Comparison of ENCODE assay signal across 21 cellular contexts in the genomic region with DNA sequence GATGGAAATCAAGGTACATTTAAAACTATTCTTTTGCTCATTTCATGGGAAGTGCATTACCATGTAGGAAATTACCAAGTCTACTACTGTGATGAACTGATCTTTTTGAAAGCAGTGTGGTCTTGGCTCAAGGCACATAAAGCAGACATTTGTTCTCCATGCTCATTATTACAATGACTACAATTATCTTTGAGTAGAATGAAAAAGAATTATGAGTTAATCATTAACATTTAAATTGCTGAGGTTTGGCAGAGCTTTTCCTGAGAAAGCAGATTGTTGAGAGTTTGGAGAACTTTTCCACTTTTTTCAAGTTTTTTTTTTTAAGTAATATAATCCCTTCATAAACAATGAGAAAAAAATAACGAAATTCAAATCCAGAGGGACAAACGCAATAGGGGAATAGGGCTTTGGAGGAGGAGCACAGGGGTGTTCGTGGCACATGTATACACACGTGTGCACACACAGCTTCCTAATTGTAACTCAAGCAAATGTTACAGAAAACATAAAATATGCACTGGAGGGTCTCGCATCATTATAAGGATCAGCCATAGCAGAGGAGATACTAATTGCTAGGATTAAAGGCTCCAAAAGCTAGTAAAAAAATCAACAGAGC. TPM values are rescaled to one million over a fixed set of nuclear protein-coding genes. Genes with fewer than 3 reads are reported as not detected.
DNase-seq lines count a peak whose midpoint lies in the region; ATAC-seq, FAIRE-seq and TF ChIP-seq lines count a peak whose summit lies in the region.
"Had no signal": no experiment of that assay in that cellular context is flagged by ENCODE, and none has a peak within 500 bp of the region (broad histone marks: within the 10 kb centered on the region; RNA-seq: fewer than 3 reads in every experiment).

No MANE protein-coding gene starts in this region.

- no peak overlapping the region for H3K9ac ChIP-seq in endodermal cell (ENCODE audit: extremely low read depth, low read length, poor library complexity, severe bottlenecking)

- H3K9me3 ChIP-seq in uterus, result no peaks in the 10 kb centered on the region
- no peaks in the 10 kb centered on the region for H3K9me3 ChIP-seq in upper lobe of left lung
- H3K9me3 ChIP-seq in endodermal cell (ENCODE audit: control insufficient read depth, low read length), result no peaks in the 10 kb centered on the region
- H3K9me3 ChIP-seq: BE2C, Peyer's patch had no signal

- DNase-seq in NCI-H1105 treated with DMSO at 0.1 percent for 48 hours (lab: John Stamatoyannopoulos, UW) (peak; percentile 15), NCI-H1105 (lab: John Stamatoyannopoulos, UW) (no peak), kidney tubule cell (ENCODE audit: low spot score) (peak; percentile 21), uterus (no peak), upper lobe of left lung (no peak), endodermal cell (no peak)
- DNase-seq: BE2C; CD4-positive, alpha-beta memory T cell; DMS79; H7; KG1; NCI-H1092; NCI-H1694 treated with DMSO at 0.1 percent for 48 hours; NCI-H2107; NCI-H2227 treated with DMSO at 0.1 percent for 48 hours; Peyer's patch; SHP77 had no signal

- H3K4me1 ChIP-seq in uterus (no peaks in the 10 kb centered on the region), upper lobe of left lung (no peaks in the 10 kb centered on the region), endodermal cell (ENCODE audit: control insufficient read depth, insufficient read depth, low read length) (no peaks in the 10 kb centered on the region)
- H3K4me1 ChIP-seq: Peyer's patch had no signal

- intact Hi-C loops in uterus (cut with DNase I; ENCODE audit: low total_unique reads), result no loop called here

- no peak for TF ChIP-seq EP300 in upper lobe of left lung (IDR thresholded peaks at IDR 0.05)

- no peaks in the 10 kb centered on the region for H3K9me3 Mint-ChIP-seq in endodermal cell

- ATAC-seq in GM19328 (IDR thresholded peaks at IDR 0.05; ENCODE audit: unreplicated experiment) (no peak), upper lobe of left lung (ENCODE audit: low FRiP score in 2 of 2) (no peak)
- ATAC-seq: SK-N-SH treated with all-trans-retinoic acid at 6 μM for 48 hours had no signal

- TF ChIP-seq POLR2A in uterus (IDR thresholded peaks at IDR 0.05), result no peak
- no peak for TF ChIP-seq POLR2A in upper lobe of left lung (IDR thresholded peaks at IDR 0.05)

- no peak for TF ChIP-seq CTCF in uterus (IDR thresholded peaks at IDR 0.05)
- no peak for TF ChIP-seq CTCF in upper lobe of left lung (IDR thresholded peaks at IDR 0.05)
- no peak for TF ChIP-seq CTCF in endodermal cell (conservative IDR thresholded peaks at IDR 0.05)

- no peak overlapping the region for H3K27ac Mint-ChIP-seq in endodermal cell
- H3K27ac Mint-ChIP-seq: CD4-positive, alpha-beta memory T cell had no signal

- no peak overlapping the region for H3K27ac ChIP-seq in uterus
- no peak overlapping the region for H3K27ac ChIP-seq in upper lobe of left lung
- no peak overlapping the region for H3K27ac ChIP-seq in endodermal cell (ENCODE audit: low read depth, low read length)
- H3K27ac ChIP-seq: 22Rv1, Peyer's patch had no signal

- FAIRE-seq in endometrium (lab: Jason Lieb, UNC), result peak; percentile 89

- H3K27me3 Mint-ChIP-seq in endodermal cell (ENCODE audit: insufficient read depth), result no peaks in the 10 kb centered on the region
- H3K27me3 Mint-ChIP-seq: CD4-positive, alpha-beta memory T cell had no signal

- 52 to 62% methylated on average over 5 of the region's 5 CpGs for WGBS in upper lobe of left lung, 2 donors
- WGBS in endodermal cell (ENCODE audit: insufficient coverage in 1 of 2, insufficient read length in 1 of 2), 2 experiments, result 96 to 100% methylated on average over 3 to 5 of the region's 5 CpGs

- H3K4me1 Mint-ChIP-seq in endodermal cell, result peaks cover 11% of the 10 kb centered on the region

- H3K36me3 ChIP-seq in uterus (no peaks in the 10 kb centered on the region), upper lobe of left lung (no peaks in the 10 kb centered on the region), endodermal cell (ENCODE audit: control insufficient read depth, insufficient read depth, low read length) (no peaks in the 10 kb centered on the region)
- H3K36me3 ChIP-seq: BE2C, Peyer's patch had no signal

- no peak overlapping the region for H3K4me3 Mint-ChIP-seq in endodermal cell
- H3K4me3 Mint-ChIP-seq: CD4-positive, alpha-beta memory T cell had no signal

- no peaks in the 10 kb centered on the region for H3K27me3 ChIP-seq in uterus
- H3K27me3 ChIP-seq in upper lobe of left lung, result no peaks in the 10 kb centered on the region
- H3K27me3 ChIP-seq in endodermal cell (ENCODE audit: control insufficient read depth, insufficient read depth, low read length, poor library complexity, severe bottlenecking), result no peaks in the 10 kb centered on the region
- H3K27me3 ChIP-seq: BE2C, Peyer's patch had no signal

- H3K4me3 ChIP-seq in uterus, result no peak overlapping the region
- H3K4me3 ChIP-seq in upper lobe of left lung, result no peak overlapping the region
- no peak overlapping the region for H3K4me3 ChIP-seq in endodermal cell (ENCODE audit: low read length)
- H3K4me3 ChIP-seq: Peyer's patch had no signal

- H3K36me3 Mint-ChIP-seq in endodermal cell (ENCODE audit: low read depth), result no peaks in the 10 kb centered on the region
- H3K36me3 Mint-ChIP-seq: CD4-positive, alpha-beta memory T cell had no signal

RNA-seq across cellular contexts. Expression of a gene that starts 8.9 kb away (rescaled TPM):
- 1 to 10 TPM; 3.5 to 9.5 (median 5.1) TPM for total RNA-seq in uterus
- 1 to 10 TPM; 1.0 to 9.4 (median 5.3) TPM for total RNA-seq in upper lobe of left lung
- total RNA-seq in endodermal cell, result 1 to 10 TPM in 1 of 2 donors, under 1 TPM in 1; 0.75 to 1.3 TPM
- 1.9 TPM for polyA plus RNA-seq in endodermal cell (2013, experiment 1 of 2)
- 2.2 TPM for polyA plus RNA-seq in endodermal cell (2013, experiment 2 of 2)

Comparison
In these comparisons a context has a peak if more than half of its experiments do, and no peak if none do; other contexts are left out.
1. DNase-seq: peak in NCI-H1105 treated with DMSO at 0.1 percent for 48 hours (single experiment) and kidney tubule cell (single experiment); none in NCI-H1105 (single experiment), uterus (0 of 2), upper lobe of left lung (0 of 2) and endodermal cell (single experiment).